In the genomic region with DNA sequence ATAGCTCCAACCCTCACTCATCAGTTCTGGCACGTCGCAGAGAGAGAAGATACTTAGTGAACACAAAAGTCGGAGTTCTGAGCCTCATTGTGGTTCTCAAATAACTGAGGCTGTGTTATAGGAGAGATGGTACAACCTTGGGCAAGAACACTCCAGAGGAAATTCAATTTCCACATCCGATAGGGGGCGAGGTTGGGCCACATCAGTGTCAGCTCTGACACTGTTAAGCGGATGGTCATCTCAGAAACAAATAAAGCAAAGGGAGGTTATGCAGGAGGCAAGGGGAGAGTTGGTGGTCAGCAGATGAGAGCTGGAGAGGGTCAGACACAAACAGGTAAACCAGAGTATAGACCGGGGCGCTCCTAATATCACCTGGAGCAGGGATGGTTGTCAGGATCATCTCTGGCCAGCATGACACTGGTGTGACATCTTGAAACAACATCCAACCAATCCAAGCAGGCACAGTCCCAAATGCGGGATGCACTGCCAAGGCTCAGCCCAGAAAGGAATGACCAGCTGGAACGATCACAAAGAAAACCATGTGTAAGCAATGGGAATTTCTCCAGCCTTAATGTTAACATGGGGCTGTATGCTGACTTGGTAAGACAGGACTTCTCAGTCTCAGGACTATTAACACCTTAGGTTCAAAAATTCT, we compare ENCODE assay signal across 9 cellular contexts.
DNase-seq lines count a peak whose midpoint lies in the region; ATAC-seq and TF ChIP-seq lines count a peak whose summit lies in the region.
"Had no signal": no experiment of that assay in that cellular context is flagged by ENCODE, and none has a peak within 500 bp of the region (broad histone marks: within the 10 kb centered on the region; RNA-seq: fewer than 3 reads in every experiment).

No MANE protein-coding gene starts in this region.

- H3K9me3 Mint-ChIP-seq in osteocyte (ENCODE audit: unreplicated experiment) = no peaks in the 10 kb centered on the region
- H3K9me3 Mint-ChIP-seq: stimulated activated naive CD8-positive, alpha-beta T cell treated with anti-CD3 and anti-CD28 coated beads, Interleukin-15, Interleukin-2, amounts not matched to agents 100 ng/mL and 50 ng/mL, for 24 hours had no signal

- H3K4me3 Mint-ChIP-seq in osteocyte (ENCODE audit: unreplicated experiment) = no peak overlapping the region
- H3K4me3 Mint-ChIP-seq: stimulated activated naive CD8-positive, alpha-beta T cell treated with anti-CD3 and anti-CD28 coated beads, Interleukin-15, Interleukin-2, amounts not matched to agents 100 ng/mL and 50 ng/mL, for 24 hours had no signal

- peak; percentile 9 for DNase-seq in GM04504 (ENCODE audit: low read depth)
- DNase-seq in NB4 (ENCODE audit: low read depth) = peak; percentile 66
- peak; percentile 16 to 43 for DNase-seq in dermis microvascular lymphatic vessel endothelial cell (ENCODE audit: low read depth in 2 of 2)
- DNase-seq in osteocyte (ENCODE audit: extremely low spot score, unreplicated experiment) = no peak
- no peak for DNase-seq in stimulated activated CD4-positive, alpha-beta T cell treated with anti-CD3 and anti-CD28 coated beads, Interleukin-2, amount 100 ng/mL, for 48 hours

- ATAC-seq in HG02678 (IDR thresholded peaks at IDR 0.05; ENCODE audit: unreplicated experiment) = no peak
- no peak for ATAC-seq in HG02588 (IDR thresholded peaks at IDR 0.05; ENCODE audit: unreplicated experiment)
- no peak for ATAC-seq in GM18870 (IDR thresholded peaks at IDR 0.05; ENCODE audit: unreplicated experiment)

- H3K27me3 Mint-ChIP-seq in osteocyte (ENCODE audit: unreplicated experiment) = no peaks in the 10 kb centered on the region

- no peak for TF ChIP-seq POLR2A in NB4 (IDR thresholded peaks at IDR 0.05; ENCODE audit: extremely low read depth, insufficient read length)

- TF ChIP-seq CTCF in NB4 (IDR thresholded peaks at IDR 0.05; ENCODE audit: low read depth, low read length) (peak; percentile 52), osteocyte (IDR thresholded peaks at IDR 0.05) (peak; percentile 41)

- H3K36me3 Mint-ChIP-seq in osteocyte (ENCODE audit: unreplicated experiment) = no peaks in the 10 kb centered on the region

- H3K4me1 Mint-ChIP-seq in osteocyte (ENCODE audit: unreplicated experiment) = peaks cover 46% of the 10 kb centered on the region

- no peak overlapping the region for H3K4me3 ChIP-seq in NB4 (ENCODE audit: low read depth, low read length)

- peak overlapping the region; percentile 62 for H3K27ac Mint-ChIP-seq in osteocyte (ENCODE audit: unreplicated experiment)
- H3K27ac Mint-ChIP-seq: stimulated activated naive CD8-positive, alpha-beta T cell treated with anti-CD3 and anti-CD28 coated beads, Interleukin-15, Interleukin-2, amounts not matched to agents 100 ng/mL and 50 ng/mL, for 24 hours had no signal

Comparison
In these comparisons a context has a peak if more than half of its experiments do, and no peak if none do; other contexts are left out.
1. DNase-seq: peak in GM04504 (single experiment), NB4 (single experiment) and dermis microvascular lymphatic vessel endothelial cell (2 of 2); none in osteocyte (single experiment) and stimulated activated CD4-positive, alpha-beta T cell treated with anti-CD3 and anti-CD28 coated beads, Interleukin-2, amount 100 ng/mL, for 48 hours (0 of 2).